In genomic region chr20:58559368-58559729, GRCh38 we compare ENCODE assay signal across 17 cellular contexts. TPM values are rescaled to one million over a fixed set of nuclear protein-coding genes. Genes with fewer than 3 reads are reported as not detected.
DNase-seq lines count a peak whose midpoint lies in the region; ATAC-seq and TF ChIP-seq lines count a peak whose summit lies in the region.
"Had no signal": no experiment of that assay in that cellular context is flagged by ENCODE, and none has a peak within 500 bp of the region (broad histone marks: within the 10 kb centered on the region; RNA-seq: fewer than 3 reads in every experiment).

No MANE protein-coding gene starts in this region.

- peaks cover 3% of the 10 kb centered on the region for H3K36me3 Mint-ChIP-seq in chondrocyte (ENCODE audit: low read depth)
- H3K36me3 Mint-ChIP-seq in nephron (ENCODE audit: low read depth): peaks cover 6% of the 10 kb centered on the region
- H3K36me3 Mint-ChIP-seq: CD4-positive, alpha-beta memory T cell had no signal

- peaks cover 5% of the 10 kb centered on the region for H3K9me3 Mint-ChIP-seq in chondrocyte (ENCODE audit: low read depth)
- H3K9me3 Mint-ChIP-seq in nephron: peaks cover 9% of the 10 kb centered on the region
- H3K9me3 Mint-ChIP-seq: HFFc6 had no signal

- intact Hi-C loops in cardiac septum (cut with DNase I) (no loop called here), Right ventricle myocardium superior (cut with DNase I) (no loop called here), left lung (cut with DNase I) (no loop called here)

- no peaks in the 10 kb centered on the region for H3K9me3 ChIP-seq in left lung
- H3K9me3 ChIP-seq: HAP-1 had no signal

- TF ChIP-seq CTCF in chondrocyte (IDR thresholded peaks at IDR 0.05) (no peak), nephron (IDR thresholded peaks at IDR 0.05; ENCODE audit: unreplicated experiment in 3 of 3) (no peak), left lung (IDR thresholded peaks at IDR 0.05) (no peak)

- no peak for ATAC-seq in Right ventricle myocardium superior (ENCODE audit: poor library complexity)
- ATAC-seq in left lung: no peak

- H3K4me3 ChIP-seq in left lung: no peak overlapping the region
- H3K4me3 ChIP-seq: HAP-1 had no signal

- DNase-seq in cardiac septum (ENCODE audit: low spot score) (peak; percentile 54), Right ventricle myocardium superior (no peak), chondrocyte (ENCODE audit: low spot score) (peak; percentile 56), left lung (no peak), MV-4-11 (lab: John Stamatoyannopoulos, UW) (no peak)
- DNase-seq: C1 segment of cervical spinal cord; Calu3; CD4-positive, alpha-beta memory T cell; COR-L47; DMS53; DND-41; GOT3; HFFc6 had no signal

- H3K27me3 Mint-ChIP-seq in chondrocyte (ENCODE audit: low read depth): no peaks in the 10 kb centered on the region
- H3K27me3 Mint-ChIP-seq in nephron (ENCODE audit: low read depth): peaks cover 24% of the 10 kb centered on the region

- H3K4me1 ChIP-seq in left lung: no peaks in the 10 kb centered on the region
- H3K4me1 ChIP-seq: HAP-1 had no signal

- H3K27ac Mint-ChIP-seq in chondrocyte (ENCODE audit: unreplicated experiment): no peak overlapping the region
- peak overlapping the region in 2 of 3 experiments; percentile 23 to 74 for H3K27ac Mint-ChIP-seq in nephron
- H3K27ac Mint-ChIP-seq: B cell; CD4-positive, alpha-beta memory T cell; HFFc6 had no signal

- H3K27ac ChIP-seq in left lung: no peak overlapping the region
- H3K27ac ChIP-seq: 22Rv1 had no signal

- H3K27me3 ChIP-seq in left lung: peaks cover 0 to 12% of the 10 kb centered on the region in 2 donors

- no peaks in the 10 kb centered on the region for H3K36me3 ChIP-seq in left lung
- H3K36me3 ChIP-seq: HAP-1 had no signal

- H3K4me1 Mint-ChIP-seq in chondrocyte (ENCODE audit: low read depth) (peaks cover 11% of the 10 kb centered on the region), nephron (peaks cover 22% of the 10 kb centered on the region)
- H3K4me1 Mint-ChIP-seq: B cell; CD4-positive, alpha-beta memory T cell had no signal

- H3K4me3 Mint-ChIP-seq in chondrocyte (ENCODE audit: unreplicated experiment) (no peak overlapping the region), nephron (no peak overlapping the region)
- H3K4me3 Mint-ChIP-seq: B cell; CD4-positive, alpha-beta memory T cell; HFFc6 had no signal

RNA-seq across cellular contexts. Expression of gene APCDD1L, which starts 44.1 kb away (rescaled TPM):
- total RNA-seq in cardiac septum (1.4 TPM), Right ventricle myocardium superior (0.54 TPM), chondrocyte (20.7 to 26.3 TPM (median 22.5 TPM) in 3 replicates), left lung (under 1 TPM; 0.09 to 0.13 TPM)
- total RNA-seq: B cell; Calu3; CD4-positive, alpha-beta memory T cell had no signal

Comparison
In these comparisons a context has a peak if more than half of its experiments do, and no peak if none do; other contexts are left out.
1. DNase-seq: peak in cardiac septum (single experiment) and chondrocyte (single experiment); none in Right ventricle myocardium superior (single experiment), left lung (0 of 2) and MV-4-11 (single experiment).